1 cellular context compared by ENCODE assay signal in genomic region chr11:31512117-31512516, GRCh38.
TF ChIP-seq lines count a peak whose summit lies in the region.

No MANE protein-coding gene starts in this region.

TF ChIP-seq in K562, 482 proteins besides CTCF, POLR2A, EP300 and RAD21 (continued from another document):
- no peak for TF ChIP-seq ZBTB33 (CRISPR knock-in tag; IDR thresholded peaks at IDR 0.05)
- TF ChIP-seq CBX3 (IDR thresholded peaks at IDR 0.05; ENCODE audit: borderline replicate concordance in 1 of 2, low read length in 2 of 2), result no peak
TF ChIP-seq in K562: peak in this region for 9.
